ENCODE assay signal across 10 cellular contexts in genomic region chr17:4999429-5000093, GRCh38. TPM values are rescaled to one million over a fixed set of nuclear protein-coding genes. Genes with fewer than 3 reads are reported as not detected.
DNase-seq lines count a peak whose midpoint lies in the region; TF ChIP-seq lines count a peak whose summit lies in the region.
"Had no signal": no experiment of that assay in that cellular context is flagged by ENCODE, and none has a peak within 500 bp of the region (broad histone marks: within the 10 kb centered on the region; RNA-seq: fewer than 3 reads in every experiment).

No MANE protein-coding gene starts in this region.

- no peaks in the 10 kb centered on the region for H3K9me3 Mint-ChIP-seq in IgD-negative memory B cell
- H3K9me3 Mint-ChIP-seq in dendritic cell treated with granulocyte-macrophage colony-stimulating factor and Interleukin-4, amounts not matched to agents 40 ng/mL and 50 ng/mL, for 4 days, result no peaks in the 10 kb centered on the region

- H3K27ac ChIP-seq in A673 (ENCODE audit: low read depth, low read length, poor library complexity, severe bottlenecking), result peak overlapping the region; percentile 92
- no peak overlapping the region for H3K27ac ChIP-seq in muscle layer of colon (ENCODE audit: low read depth, low read length)

- peak overlapping the region; percentile 63 to 76 (median 69) for H3K27ac Mint-ChIP-seq in IgD-negative memory B cell
- peak overlapping the region; percentile 89 for H3K27ac Mint-ChIP-seq in dendritic cell treated with granulocyte-macrophage colony-stimulating factor and Interleukin-4, amounts not matched to agents 40 ng/mL and 50 ng/mL, for 4 days

- peaks cover 11 to 15% (median 12%) of the 10 kb centered on the region in 3 donors for H3K4me1 Mint-ChIP-seq in IgD-negative memory B cell
- peaks cover 38% of the 10 kb centered on the region for H3K4me1 Mint-ChIP-seq in dendritic cell treated with granulocyte-macrophage colony-stimulating factor and Interleukin-4, amounts not matched to agents 40 ng/mL and 50 ng/mL, for 4 days (ENCODE audit: low read depth)

- CTCF ChIA-PET in A673 (lab: Charles Lee), result interaction anchor here (0.6 kb wide), 1 partner anchor 28 kb away, joined by 7 read pairs; no protein-coding TSS in a partner anchor

- TF ChIP-seq CTCF in A673 (conservative IDR thresholded peaks at IDR 0.05; ENCODE audit: low read depth, low read length) (no peak), GM13977 (IDR thresholded peaks at IDR 0.05; ENCODE audit: extremely low read depth, insufficient read depth, missing control alignments) (no peak)

- H3K9me3 ChIP-seq in A673 (ENCODE audit: low read depth, low read length, poor library complexity, severe bottlenecking) (no peaks in the 10 kb centered on the region), muscle layer of colon (ENCODE audit: low read length) (no peaks in the 10 kb centered on the region)

- POLR2A ChIA-PET in A673 (lab: Charles Lee; ENCODE audit: low non-redundant PET), result no interaction called here

- H3K4me1 ChIP-seq in A673 (ENCODE audit: insufficient read depth, low read length, poor library complexity, severe bottlenecking) (peaks cover 23% of the 10 kb centered on the region), muscle layer of colon (ENCODE audit: insufficient read depth, low read length) (peaks cover 23% of the 10 kb centered on the region)

- peak overlapping the region; percentile 36 for H3K9ac ChIP-seq in muscle layer of colon (ENCODE audit: low read length)

- H3K36me3 Mint-ChIP-seq in IgD-negative memory B cell, result peaks cover 14% of the 10 kb centered on the region
- H3K36me3 Mint-ChIP-seq in dendritic cell treated with granulocyte-macrophage colony-stimulating factor and Interleukin-4, amounts not matched to agents 40 ng/mL and 50 ng/mL, for 4 days (ENCODE audit: low read depth), result peaks cover 68% of the 10 kb centered on the region

- in situ Hi-C loops in GM13977 (cut with MboI; ENCODE audit: low pct_unique_long_range_greater_than_20kb, low sequenced_read_pairs, unreplicated experiment) (no loop called here), G401 (cut with HindIII; ENCODE audit: low sequenced_read_pairs) (no loop called here)

- peaks cover 13% of the 10 kb centered on the region for H3K36me3 ChIP-seq in A673 (ENCODE audit: insufficient read depth, low read length, poor library complexity, severe bottlenecking)
- peaks cover 40% of the 10 kb centered on the region for H3K36me3 ChIP-seq in muscle layer of colon (ENCODE audit: insufficient read depth, low read length)

- no peaks in the 10 kb centered on the region for H3K27me3 Mint-ChIP-seq in IgD-negative memory B cell
- peaks cover 23% of the 10 kb centered on the region for H3K27me3 Mint-ChIP-seq in dendritic cell treated with granulocyte-macrophage colony-stimulating factor and Interleukin-4, amounts not matched to agents 40 ng/mL and 50 ng/mL, for 4 days

- peak overlapping the region; percentile 93 for H3K4me3 ChIP-seq in A673 (ENCODE audit: low read depth, low read length, poor library complexity, severe bottlenecking)
- peak overlapping the region in 1 of 2 donors; percentile 96 for H3K4me3 ChIP-seq in muscle layer of colon (ENCODE audit: low read depth in 1 of 2, low read length in 2 of 2)

- H3K27me3 ChIP-seq in A673 (replicated peaks; ENCODE audit: insufficient read depth, low read depth, low read length, poor library complexity) (no peaks in the 10 kb centered on the region), muscle layer of colon (ENCODE audit: control insufficient read depth in 1 of 2, insufficient read depth in 2 of 2, low read length in 2 of 2) (no peaks in the 10 kb centered on the region)

- H3K4me3 Mint-ChIP-seq in IgD-negative memory B cell, result peak overlapping the region; percentile 84 to 95 (median 92)
- H3K4me3 Mint-ChIP-seq in dendritic cell treated with granulocyte-macrophage colony-stimulating factor and Interleukin-4, amounts not matched to agents 40 ng/mL and 50 ng/mL, for 4 days, result peak overlapping the region; percentile 95

- BruUV-seq in A673 (replicated peaks; lab: Mats Ljungman, UMichigan), result TSS peak; percentile 73

- intact Hi-C loops in A673 (cut with micrococcal nuclease; ENCODE audit: unreplicated experiment), result no loop called here
- intact Hi-C loops in dendritic cell treated with granulocyte-macrophage colony-stimulating factor and Interleukin-4, amounts not matched to agents 40 ng/mL and 50 ng/mL, for 4 days (cut with micrococcal nuclease), result no loop called here

- no peak for DNase-seq in A673 (ENCODE audit: low spot score)
- DNase-seq in NCI-H1048 (lab: John Stamatoyannopoulos, UW), result no peak
- no peak for DNase-seq in NCI-H226
- no peak for DNase-seq in GM13977 (ENCODE audit: low spot score)
- no peak for DNase-seq in G401 (ENCODE audit: low spot score)
- DNase-seq: activated CD4-positive, alpha-beta T cell treated with anti-CD3 and anti-CD28 coated beads for 1 hour; GDM1 had no signal

RNA-seq across cellular contexts. Expression of gene KIF1C, which starts 1.8 kb away (rescaled TPM):
- total RNA-seq in A673 (2021), result 92.6 and 95.9 TPM in 2 replicates
- 15.0 TPM for polyA plus RNA-seq in IgD-negative memory B cell
- total RNA-seq in G401 (2014; rRNA removed; shearing (Covaris generic)), result 75.6 and 95.9 TPM in 2 replicates

RNA-seq across cellular contexts. Expression of gene INCA1, which starts 2.2 kb away (rescaled TPM):
- 0.62 and 0.72 TPM in 2 replicates for total RNA-seq in A673 (2021)
- 0.36 TPM for polyA plus RNA-seq in IgD-negative memory B cell
- total RNA-seq in G401 (2014; rRNA removed; shearing (Covaris generic)), result 0.14 TPM in 1 of 2 replicates, not detected in the other

RNA-seq across cellular contexts. Expression of gene CAMTA2, which starts 12.1 kb away (rescaled TPM):
- total RNA-seq in A673 (2021), result 16.3 and 24.8 TPM in 2 replicates
- 19.1 TPM for polyA plus RNA-seq in IgD-negative memory B cell
- total RNA-seq in G401 (2014; rRNA removed; shearing (Covaris generic)), result 6.9 and 16.9 TPM in 2 replicates

RNA-seq across cellular contexts. Expression of gene SPAG7, which starts 31.9 kb away (rescaled TPM):
- total RNA-seq in A673 (2021), result 74.8 and 88.9 TPM in 2 replicates
- polyA plus RNA-seq in IgD-negative memory B cell, result 97.1 TPM
- total RNA-seq in G401 (2014; rRNA removed; shearing (Covaris generic)), result 32.3 and 59.7 TPM in 2 replicates

RNA-seq across cellular contexts. Expression of gene SLC52A1, which starts 35.7 kb away (rescaled TPM):
- not detected in 2 replicates for total RNA-seq in A673 (2021)
- not detected for polyA plus RNA-seq in IgD-negative memory B cell
- total RNA-seq in G401 (2014; rRNA removed; shearing (Covaris generic)), result not detected in 2 replicates
